ENCODE assay signal across 19 cellular contexts in genomic region chr10:77182803-77183202, GRCh38.
A peak's percentile ranks its signal among the peaks of the same experiment; 100 is the strongest.
DNase-seq lines count a peak whose midpoint lies in the region; FAIRE-seq and TF ChIP-seq lines count a peak whose summit lies in the region.
"Had no signal": no experiment of that assay in that cellular context is flagged by ENCODE, and none has a peak within 500 bp of the region (broad histone marks: within the 10 kb centered on the region; RNA-seq: fewer than 3 reads in every experiment).

No MANE protein-coding gene starts in this region.

- no peak for FAIRE-seq in kidney (lab: Jason Lieb, UNC)

- H3K4me1 Mint-ChIP-seq in HFFc6 (ENCODE audit: low read depth) = peaks cover 85% of the 10 kb centered on the region
- H3K4me1 Mint-ChIP-seq: CD4-positive, CD25-positive, alpha-beta regulatory T cell had no signal

- TF ChIP-seq CTCF in HFFc6 (IDR thresholded peaks at IDR 0.05) (no peak), esophagus muscularis mucosa (IDR thresholded peaks at IDR 0.05) (no peak), kidney (IDR thresholded peaks at IDR 0.05; ENCODE audit: borderline replicate concordance, extremely low read depth, insufficient read depth) (no peak)

- H3K9me3 Mint-ChIP-seq in HFFc6 = no peaks in the 10 kb centered on the region
- H3K9me3 Mint-ChIP-seq: CD4-positive, CD25-positive, alpha-beta regulatory T cell; IgD-negative memory B cell had no signal

- H3K9ac ChIP-seq in stomach smooth muscle (ENCODE audit: low read length in 2 of 2) = no peak overlapping the region
- no peak overlapping the region for H3K9ac ChIP-seq in kidney (ENCODE audit: low read length in 2 of 2)

- no peak overlapping the region for H3K4me3 Mint-ChIP-seq in HFFc6
- H3K4me3 Mint-ChIP-seq: CD4-positive, CD25-positive, alpha-beta regulatory T cell; IgD-negative memory B cell had no signal

- TF ChIP-seq POLR2A in esophagus muscularis mucosa (IDR thresholded peaks at IDR 0.05; ENCODE audit: low read depth) = no peak

- H3K36me3 Mint-ChIP-seq in HFFc6 (ENCODE audit: low read depth) = peaks cover 10% of the 10 kb centered on the region
- H3K36me3 Mint-ChIP-seq: CD4-positive, CD25-positive, alpha-beta regulatory T cell; IgD-negative memory B cell had no signal

- no peak for DNase-seq in HFFc6
- DNase-seq in esophagus muscularis mucosa (ENCODE audit: extremely low spot score) = no peak
- DNase-seq in medulla oblongata (ENCODE audit: extremely low spot score) = peak; percentile 10
- DNase-seq in EL = no peak
- DNase-seq in iPS-NIHi7 (ENCODE audit: extremely low spot score) = no peak
- no peak for DNase-seq in kidney
- no peak for DNase-seq in T-helper 1 cell
- DNase-seq: Calu3; CD4-positive, CD25-positive, alpha-beta regulatory T cell; DMS53; H7; Kasumi-1; NCI-H1105 treated with DMSO at 0.1 percent for 48 hours; NCI-H187; NCI-H345; NCI-H526 treated with DMSO at 0.1 percent for 48 hours; NK-92 treated with Interleukin-12 subunit alpha and Interleukin-12 subunit beta, amount 100 ng/mL, for 24 hours had no signal

- H3K4me1 ChIP-seq in esophagus muscularis mucosa (peaks cover 17 to 57% (median 52%) of the 10 kb centered on the region in 4 donors), stomach smooth muscle (ENCODE audit: control insufficient read depth, insufficient read depth, low read length) (peaks cover 32% of the 10 kb centered on the region), kidney (ENCODE audit: control insufficient read depth in 1 of 2, insufficient read depth in 1 of 2, low read depth in 1 of 2, low read length in 2 of 2) (no peaks in the 10 kb centered on the region)

- no peaks in the 10 kb centered on the region for H3K9me3 ChIP-seq in esophagus muscularis mucosa
- no peaks in the 10 kb centered on the region for H3K9me3 ChIP-seq in stomach smooth muscle (ENCODE audit: control insufficient read depth in 2 of 2, low read length in 2 of 2)
- H3K9me3 ChIP-seq in kidney (ENCODE audit: control insufficient read depth in 1 of 2, low read length in 2 of 2) = no peaks in the 10 kb centered on the region

- peak overlapping the region; percentile 41; the same call in 1 of the 2 replicates for H3K27ac Mint-ChIP-seq in HFFc6
- H3K27ac Mint-ChIP-seq: CD4-positive, CD25-positive, alpha-beta regulatory T cell; IgD-negative memory B cell had no signal

- intact Hi-C loops in esophagus muscularis mucosa (cut with DNase I) (no loop called here), kidney (cut with DNase I) (no loop called here)

- no peaks in the 10 kb centered on the region for H3K27me3 ChIP-seq in esophagus muscularis mucosa
- no peaks in the 10 kb centered on the region for H3K27me3 ChIP-seq in stomach smooth muscle (ENCODE audit: control insufficient read depth in 1 of 2, insufficient read depth in 2 of 2, low read length in 2 of 2)

- 40% methylated on average over 1 of the region's 1 CpG for WGBS in esophagus muscularis mucosa

- no peak overlapping the region for H3K4me3 ChIP-seq in esophagus muscularis mucosa
- peak overlapping the region in 1 of 2 donors; percentile 22 for H3K4me3 ChIP-seq in stomach smooth muscle (ENCODE audit: low read length in 2 of 2)
- H3K4me3 ChIP-seq in kidney (ENCODE audit: low read length in 2 of 2) = no peak overlapping the region

- H3K36me3 ChIP-seq in esophagus muscularis mucosa (no peaks in the 10 kb centered on the region), stomach smooth muscle (ENCODE audit: control insufficient read depth in 2 of 2, insufficient read depth in 2 of 2, low read length in 2 of 2) (peaks cover 0 to 2% of the 10 kb centered on the region in 2 donors), kidney (ENCODE audit: control insufficient read depth in 1 of 2, insufficient read depth in 2 of 2, low read length in 2 of 2) (no peaks in the 10 kb centered on the region)

- H3K27ac ChIP-seq in esophagus muscularis mucosa (replicated peaks in 1 of 4) (peak overlapping the region; percentile 35 to 73 (median 63)), stomach smooth muscle (ENCODE audit: low read length) (peak overlapping the region; percentile 64), kidney (ENCODE audit: low read depth in 2 of 2, low read length in 2 of 2) (no peak overlapping the region)

- peaks cover 3% of the 10 kb centered on the region; the same call in 1 of the 2 replicates for H3K27me3 Mint-ChIP-seq in HFFc6 (ENCODE audit: insufficient read depth)

- TF ChIP-seq EP300 in esophagus muscularis mucosa (IDR thresholded peaks at IDR 0.05) = no peak

Comparison
In these comparisons a context has a peak if more than half of its experiments do, and no peak if none do; other contexts are left out.
1. H3K27ac ChIP-seq: peak in esophagus muscularis mucosa (4 of 4) and stomach smooth muscle (single experiment); none in kidney (0 of 2).